In genomic region chr6:145360865-145361264, GRCh38 we compare ENCODE assay signal across 20 cellular contexts.
"Had no signal": no experiment of that assay in that cellular context is flagged by ENCODE, and none has a peak within 500 bp of the region (broad histone marks: within the 10 kb centered on the region; RNA-seq: fewer than 3 reads in every experiment).

No MANE protein-coding gene starts in this region.

- H3K36me3 ChIP-seq: left lung, transverse colon, uterus had no signal

- H3K27ac ChIP-seq: left lung, transverse colon, uterus, VCaP had no signal

- H3K4me3 ChIP-seq: left lung, lung, transverse colon, uterus had no signal

- H3K4me1 ChIP-seq: left lung, transverse colon, uterus had no signal

- DNase-seq: activated CD4-positive, alpha-beta T cell treated with anti-CD3 and anti-CD28 coated beads, Interleukin-2, amount 10 ng/mL, durations not matched to agents 7 days and 5 days; activated CD4-positive, CD25-positive, alpha-beta regulatory T cell treated with anti-CD3 and anti-CD28 coated beads, Interleukin-2, amount 50 U/mL, for 72 hours; activated CD8-positive, alpha-beta memory T cell treated with anti-CD3 and anti-CD28 coated beads, Interleukin-2, amount 10 ng/mL, durations not matched to agents 7 days and 5 days; activated CD8-positive, alpha-beta T cell treated with anti-CD3 and anti-CD28 coated beads for 36 hours; activated gamma-delta T cell; activated T-cell treated with anti-CD3 and anti-CD28 coated beads for 4 hours; aorta; effector CD8-positive, alpha-beta T cell; erythroblast; foreskin fibroblast; immature natural killer cell; left lung; naive thymus-derived CD8-positive, alpha-beta T cell; stimulated activated CD4-positive, alpha-beta T cell treated with anti-CD3 and anti-CD28 coated beads, Interleukin-2, amount 100 ng/mL, for 48 hours; stimulated activated CD8-positive, alpha-beta memory T cell treated with anti-CD3 and anti-CD28 coated beads, Interleukin-4, amount 100 ng/mL, for 48 hours; stimulated activated naive B cell treated with anti-CD40 and anti-IgM and Interleukin-4, amounts not matched to agents 10 μg/mL and 1 μg/mL and 100 μg/mL, for 72 hours; transverse colon; uterus had no signal

- H3K9me3 ChIP-seq: uterus had no signal

- H3K27me3 ChIP-seq: left lung, transverse colon, uterus had no signal

- ATAC-seq: activated CD8-positive, alpha-beta memory T cell treated with anti-CD3 and anti-CD28 coated beads, Interleukin-2, amount 10 ng/mL, durations not matched to agents 7 days and 5 days; activated CD8-positive, alpha-beta T cell treated with anti-CD3 and anti-CD28 coated beads for 36 hours; left lung; naive thymus-derived CD8-positive, alpha-beta T cell; stimulated activated naive B cell treated with anti-CD40 and anti-IgM and Interleukin-4, amounts not matched to agents 10 μg/mL and 1 μg/mL and 100 μg/mL, for 72 hours had no signal
